Comparison of ENCODE assay signal across 1 cellular context in the genomic region with DNA sequence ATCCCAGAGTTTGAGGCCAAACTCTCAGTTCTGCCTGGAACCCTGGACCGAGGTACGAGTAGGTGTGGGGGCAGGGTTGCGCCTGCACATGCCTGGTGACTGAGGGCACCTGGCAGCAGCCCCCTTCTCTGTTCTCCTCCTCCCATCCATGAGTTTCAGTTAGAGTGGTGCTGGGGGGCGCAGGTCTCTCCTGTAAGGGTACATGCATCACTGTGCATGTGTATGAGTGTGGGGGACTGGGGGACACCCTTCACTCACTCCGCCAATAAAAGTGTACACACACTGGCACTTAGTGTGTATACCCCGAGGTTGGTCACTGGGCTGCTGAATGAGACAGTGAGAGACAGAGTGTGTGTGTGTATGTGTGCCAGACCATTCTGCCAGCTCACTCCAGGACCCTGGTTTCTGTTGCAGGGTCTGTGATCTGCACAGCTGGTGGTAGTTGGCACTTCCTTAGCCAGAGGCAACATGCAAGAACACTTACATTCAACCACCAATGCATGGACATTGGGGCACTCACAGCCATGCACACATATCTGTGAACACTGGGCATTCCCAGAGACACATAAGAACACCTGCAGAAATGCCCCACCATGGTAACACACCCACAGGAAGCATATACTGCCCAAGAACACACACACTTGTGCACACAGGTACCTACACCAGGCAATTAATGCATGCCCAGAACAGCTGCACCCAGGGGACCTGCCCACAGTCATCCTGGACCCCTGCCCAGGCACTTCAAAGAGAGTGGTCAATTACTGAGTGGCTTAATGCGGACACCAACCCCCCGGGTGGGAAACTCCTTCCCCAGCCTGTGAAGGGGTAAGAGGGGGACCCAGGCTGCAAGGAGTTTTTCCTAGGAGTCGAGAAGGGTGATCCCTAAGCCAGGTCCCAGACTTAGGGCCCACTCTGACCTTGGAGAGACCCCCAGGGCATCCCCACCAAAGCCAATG.
TF ChIP-seq lines count a peak whose summit lies in the region.

No MANE protein-coding gene starts in this region.

TF ChIP-seq in IMR-90, 13 proteins besides CTCF, POLR2A, EP300 and RAD21:
- TF ChIP-seq MXI1 (IDR thresholded peaks at IDR 0.05; ENCODE audit: borderline replicate concordance, low read depth, low read length) (no peak), BHLHE40 (IDR thresholded peaks at IDR 0.05; ENCODE audit: low read depth, low read length) (no peak), ELK1 (IDR thresholded peaks at IDR 0.05; ENCODE audit: borderline replicate concordance, low read depth, low read length) (no peak), MAZ (IDR thresholded peaks at IDR 0.05; ENCODE audit: borderline replicate concordance, low read depth, low read length) (no peak), FOS (IDR thresholded peaks at IDR 0.05; ENCODE audit: low read depth, low read length) (no peak), SMC3 (IDR thresholded peaks at IDR 0.05; ENCODE audit: low read depth, low read length) (no peak), CEBPB (IDR thresholded peaks at IDR 0.05; ENCODE audit: low read depth, low read length) (no peak), CHD1 (IDR thresholded peaks at IDR 0.05; ENCODE audit: low read depth, low read length) (no peak), USF2 (IDR thresholded peaks at IDR 0.05; ENCODE audit: low read depth, low read length) (no peak), MAFK (IDR thresholded peaks at IDR 0.05; ENCODE audit: low read depth, low read length) (no peak), RCOR1 (IDR thresholded peaks at IDR 0.05; ENCODE audit: insufficient replicate concordance, low read length) (no peak), NFE2L2 (IDR thresholded peaks at IDR 0.05; ENCODE audit: low read depth, low read length) (no peak), RFX5 (IDR thresholded peaks at IDR 0.05; ENCODE audit: low read depth, low read length) (no peak)
